In genomic region chrX:47571896-47572295, GRCh38 we compare ENCODE assay signal across 23 cellular contexts. TPM values are rescaled to one million over a fixed set of nuclear protein-coding genes. Genes with fewer than 3 reads are reported as not detected.
"Had no signal": no experiment of that assay in that cellular context is flagged by ENCODE, and none has a peak within 500 bp of the region (broad histone marks: within the 10 kb centered on the region; RNA-seq: fewer than 3 reads in every experiment).

No MANE protein-coding gene starts in this region.

- H3K27ac ChIP-seq: ascending aorta, brain microvascular endothelial cell, esophagus muscularis mucosa, foreskin keratinocyte had no signal

- H3K27ac Mint-ChIP-seq: activated CD4-positive, alpha-beta memory T cell treated with anti-CD3 and anti-CD28 coated beads for 36 hours; activated naive CD4-positive, alpha-beta T cell treated with anti-CD3 and anti-CD28 coated beads for 36 hours; activated naive CD8-positive, alpha-beta T cell treated with anti-CD3 and anti-CD28 coated beads for 36 hours; activated T-helper 1 cell treated with anti-CD3 and anti-CD28 coated beads, Interleukin-12 subunit alpha, Interleukin-12 subunit beta, Interleukin-2, Interleukin-4 antibody, amounts not matched to agents 30 ng/mL and 10 ng/mL and 1 ng/mL, durations not matched to agents 14 hours and 24 hours and 36 hours had no signal

- H3K4me3 ChIP-seq: ascending aorta, esophagus muscularis mucosa, heart left ventricle, tibial nerve had no signal

- H3K9me3 ChIP-seq: ascending aorta, esophagus muscularis mucosa, heart left ventricle, tibial nerve had no signal

- ATAC-seq: foreskin keratinocyte; heart left ventricle; naive thymus-derived CD8-positive, alpha-beta T cell; right cardiac atrium had no signal

- H3K27me3 Mint-ChIP-seq: activated CD4-positive, alpha-beta memory T cell treated with anti-CD3 and anti-CD28 coated beads for 36 hours had no signal

- H3K27me3 ChIP-seq: ascending aorta, brain microvascular endothelial cell, foreskin keratinocyte, tibial nerve had no signal

- H3K4me1 ChIP-seq: foreskin keratinocyte had no signal

- H3K9me3 Mint-ChIP-seq: activated CD4-positive, alpha-beta memory T cell treated with anti-CD3 and anti-CD28 coated beads for 36 hours; activated naive CD4-positive, alpha-beta T cell treated with anti-CD3 and anti-CD28 coated beads for 36 hours; activated naive CD8-positive, alpha-beta T cell treated with anti-CD3 and anti-CD28 coated beads for 36 hours; activated T-helper 1 cell treated with anti-CD3 and anti-CD28 coated beads, Interleukin-12 subunit alpha, Interleukin-12 subunit beta, Interleukin-2, Interleukin-4 antibody, amounts not matched to agents 30 ng/mL and 10 ng/mL and 1 ng/mL, durations not matched to agents 14 hours and 24 hours and 36 hours; naive thymus-derived CD8-positive, alpha-beta T cell had no signal

- DNase-seq: activated CD4-positive, alpha-beta memory T cell treated with anti-CD3 and anti-CD28 coated beads for 36 hours; activated CD4-positive, alpha-beta T cell treated with anti-CD3 and anti-CD28 coated beads for 48 hours; activated CD8-positive, alpha-beta memory T cell treated with anti-CD3 and anti-CD28 coated beads, Interleukin-2, amount 50 U/mL, for 4 hours; activated effector memory CD4-positive, alpha-beta T cell treated with anti-CD3 and anti-CD28 coated beads, Interleukin-2, amount 50 U/mL, for 16 hours; activated naive CD4-positive, alpha-beta T cell treated with anti-CD3 and anti-CD28 coated beads for 36 hours; activated naive CD8-positive, alpha-beta T cell treated with anti-CD3 and anti-CD28 coated beads for 36 hours; activated T-cell treated with anti-CD3 and anti-CD28 coated beads, Interleukin-2, amount 50 U/mL, for 1 hour; brain microvascular endothelial cell; cortex of kidney; foreskin keratinocyte; heart left ventricle; hypothalamus; midbrain; naive thymus-derived CD8-positive, alpha-beta T cell; right cardiac atrium; stimulated activated CD4-positive, alpha-beta T cell treated with anti-CD3 and anti-CD28 coated beads, Interleukin-15, amount 100 ng/mL, for 24 hours; stimulated activated CD4-positive, alpha-beta T cell treated with anti-CD3 and anti-CD28 coated beads, Interleukin-2, amount 100 ng/mL, for 24 hours; stimulated activated naive CD4-positive, alpha-beta T cell treated with Interleukin-2 at 50 U/mL for 16 hours had no signal

- H3K4me3 Mint-ChIP-seq: activated CD4-positive, alpha-beta memory T cell treated with anti-CD3 and anti-CD28 coated beads for 36 hours; activated naive CD4-positive, alpha-beta T cell treated with anti-CD3 and anti-CD28 coated beads for 36 hours; activated naive CD8-positive, alpha-beta T cell treated with anti-CD3 and anti-CD28 coated beads for 36 hours; activated T-helper 1 cell treated with anti-CD3 and anti-CD28 coated beads, Interleukin-12 subunit alpha, Interleukin-12 subunit beta, Interleukin-2, Interleukin-4 antibody, amounts not matched to agents 30 ng/mL and 10 ng/mL and 1 ng/mL, durations not matched to agents 14 hours and 24 hours and 36 hours had no signal

RNA-seq across cellular contexts. Expression of gene SYN1, which starts 47.8 kb away (rescaled TPM):
- total RNA-seq: pulmonary artery endothelial cell had no signal
